1 cellular context compared by ENCODE assay signal in genomic region chr1:54885863-54886723, GRCh38.
TF ChIP-seq lines count a peak whose summit lies in the region.

No MANE protein-coding gene starts in this region.

TF ChIP-seq in HepG2, 621 proteins besides CTCF, POLR2A, EP300 and RAD21 (continued from another document):
- no peak for TF ChIP-seq DZIP1 (CRISPR knock-in tag; IDR thresholded peaks at IDR 0.05)
- peak; percentile 38; the same call in 1 of the 2 replicates for TF ChIP-seq ZNF563 (CRISPR knock-in tag; IDR thresholded peaks at IDR 0.05)
- 0 out of 2 replicates have a peak, but pooled peaks have one; percentile 81 for TF ChIP-seq MTERF4 (CRISPR knock-in tag; IDR thresholded peaks at IDR 0.05)
- TF ChIP-seq MLLT10 (CRISPR knock-in tag; IDR thresholded peaks at IDR 0.05) = no peak
- 0 out of 2 replicates have a peak, but pooled peaks have one; percentile 35 for TF ChIP-seq ZSCAN9 (CRISPR knock-in tag; IDR thresholded peaks at IDR 0.05; ENCODE audit: borderline replicate concordance)
- TF ChIP-seq ATF7 (IDR thresholded peaks at IDR 0.05) = no peak
- TF ChIP-seq ATF7 (CRISPR knock-in tag; IDR thresholded peaks at IDR 0.05) = 0 out of 2 replicates have a peak, but pooled peaks have one; percentile 20
TF ChIP-seq in HepG2: peak in this region for 22.
